Comparison of ENCODE assay signal across 13 cellular contexts in genomic region chr12:998020-998874, GRCh38. TPM values are rescaled to one million over a fixed set of nuclear protein-coding genes. Genes with fewer than 3 reads are reported as not detected.
DNase-seq lines count a peak whose midpoint lies in the region; ATAC-seq, FAIRE-seq and TF ChIP-seq lines count a peak whose summit lies in the region.
"Had no signal": no experiment of that assay in that cellular context is flagged by ENCODE, and none has a peak within 500 bp of the region (broad histone marks: within the 10 kb centered on the region; RNA-seq: fewer than 3 reads in every experiment).

No MANE protein-coding gene starts in this region.

- TF ChIP-seq CTCF in NB4 (IDR thresholded peaks at IDR 0.05; ENCODE audit: low read depth, low read length) = no peak
- no peak for TF ChIP-seq CTCF in GM23338 (conservative IDR thresholded peaks at IDR 0.05; ENCODE audit: low read depth in 2 of 2)

- no peak overlapping the region; the same call in 1 of the 2 replicates for H3K27ac ChIP-seq in GM23338 (ENCODE audit: low read depth)
- H3K27ac ChIP-seq: breast epithelium, SK-N-MC had no signal

- H3K36me3 ChIP-seq in GM23338 (ENCODE audit: insufficient read depth) = no peaks in the 10 kb centered on the region
- H3K36me3 ChIP-seq: breast epithelium had no signal

- no peak overlapping the region for H3K4me3 ChIP-seq in NB4 (ENCODE audit: low read depth, low read length)
- no peak overlapping the region for H3K4me3 ChIP-seq in GM23338
- H3K4me3 ChIP-seq: breast epithelium, SK-N-MC had no signal

- no peak for TF ChIP-seq POLR2A in NB4 (IDR thresholded peaks at IDR 0.05; ENCODE audit: extremely low read depth, insufficient read length)

- H3K4me3 Mint-ChIP-seq in GM23338 = no peak overlapping the region
- H3K4me3 Mint-ChIP-seq: CD4-positive, CD25-positive, alpha-beta regulatory T cell had no signal

- peaks cover 99% of the 10 kb centered on the region for H3K79me2 ChIP-seq in GM23338 (replicated peaks; ENCODE audit: insufficient read depth)

- ATAC-seq in GM18498 (IDR thresholded peaks at IDR 0.05; ENCODE audit: unreplicated experiment) (peak; percentile 74), GM21737 (IDR thresholded peaks at IDR 0.05; ENCODE audit: unreplicated experiment) (peak; percentile 60), left lobe of liver (peak; percentile 94), GM23338 (no peak)

- H2AFZ ChIP-seq in GM23338 = no peak overlapping the region

- DNase-seq in NB4 (ENCODE audit: low read depth) = peak; percentile 33
- no peak for DNase-seq in left lobe of liver (ENCODE audit: low spot score)
- DNase-seq in KBM-7 = no peak
- DNase-seq in urothelium cell line (ENCODE audit: low spot score) = no peak
- no peak for DNase-seq in cerebellum (ENCODE audit: low spot score)
- no peak for DNase-seq in GM23338 (ENCODE audit: low spot score)
- DNase-seq: CD4-positive, CD25-positive, alpha-beta regulatory T cell; NCI-H2171; stimulated activated CD4-positive, alpha-beta T cell treated with anti-CD3 and anti-CD28 coated beads, Interleukin-4, amount 100 ng/mL, for 4 hours had no signal

- in situ Hi-C loops in KBM-7 (cut with MboI; ENCODE audit: low pct_unique_long_range_greater_than_20kb, low sequenced_read_pairs) = no loop called here

- peaks cover under 1% of the 10 kb centered on the region; the same call in 2 of the 3 replicates for H3K4me1 Mint-ChIP-seq in GM23338

- peaks cover 4% of the 10 kb centered on the region; the same call in 1 of the 2 replicates for H3K4me1 ChIP-seq in GM23338 (ENCODE audit: insufficient read depth)
- H3K4me1 ChIP-seq: breast epithelium had no signal

- no peak overlapping the region for H3K4me2 ChIP-seq in GM23338

- FAIRE-seq in urothelium cell line (lab: Jason Lieb, UNC) = no peak

- H3K27ac Mint-ChIP-seq in GM23338 = no peak overlapping the region
- H3K27ac Mint-ChIP-seq: CD4-positive, CD25-positive, alpha-beta regulatory T cell had no signal

- H3K27me3 Mint-ChIP-seq in GM23338 (ENCODE audit: insufficient read depth, low read depth, poor library complexity) = no peaks in the 10 kb centered on the region
- H3K27me3 Mint-ChIP-seq: CD4-positive, CD25-positive, alpha-beta regulatory T cell had no signal

- H3F3A ChIP-seq in GM23338 (replicated peaks; ENCODE audit: low read depth) = no peaks in the 10 kb centered on the region

- no peaks in the 10 kb centered on the region for H3K9me3 Mint-ChIP-seq in GM23338
- H3K9me3 Mint-ChIP-seq: CD4-positive, CD25-positive, alpha-beta regulatory T cell had no signal

- H3K27me3 ChIP-seq in GM23338 (ENCODE audit: insufficient read depth) = no peaks in the 10 kb centered on the region
- H3K27me3 ChIP-seq: breast epithelium had no signal

- H4K20me1 ChIP-seq in GM23338 (replicated peaks; ENCODE audit: insufficient read depth) = peaks cover 21% of the 10 kb centered on the region

- peaks cover 6% of the 10 kb centered on the region; the same call in 2 of the 3 replicates for H3K36me3 Mint-ChIP-seq in GM23338 (ENCODE audit: low read depth)

- H3K9me2 ChIP-seq in GM23338 (ENCODE audit: insufficient read depth) = no peaks in the 10 kb centered on the region

TF ChIP-seq in GM23338, 12 proteins besides CTCF, POLR2A, EP300 and RAD21 (continues in another document):
- TF ChIP-seq ETS1 (IDR thresholded peaks at IDR 0.05) (no peak), CREB1 (CRISPR knock-in tag; IDR thresholded peaks at IDR 0.05; ENCODE audit: low read depth) (no peak), ZNF331 (CRISPR knock-in tag; IDR thresholded peaks at IDR 0.05; ENCODE audit: low read depth) (no peak), EZH2phosphoT487 (IDR thresholded peaks at IDR 0.05; ENCODE audit: unreplicated experiment) (no peak), ZNF114 (CRISPR knock-in tag; IDR thresholded peaks at IDR 0.05) (no peak), REST (IDR thresholded peaks at IDR 0.05; ENCODE audit: unreplicated experiment) (no peak)

RNA-seq across cellular contexts. Expression of gene ERC1, which starts 7.2 kb away (rescaled TPM):
- total RNA-seq in left lobe of liver (27.8 TPM), cerebellum (92.5 TPM)
- total RNA-seq in GM23338 (2014; rRNA removed; shearing (Covaris generic)) = 24.2 and 35.3 TPM in 2 replicates
- 17.2 and 28.1 TPM in 2 replicates for polyA plus RNA-seq in GM23338 (2016; fragmentation: Nextera tagmentation; extraction: Ambion mirVana)

RNA-seq across cellular contexts. Expression of gene RAD52, which starts 48.8 kb away (rescaled TPM):
- total RNA-seq in left lobe of liver = 9.2 TPM
- 26.5 TPM for total RNA-seq in cerebellum
- total RNA-seq in GM23338 (2014; rRNA removed; shearing (Covaris generic)) = 12.5 and 21.3 TPM in 2 replicates
- polyA plus RNA-seq in GM23338 (2016; fragmentation: Nextera tagmentation; extraction: Ambion mirVana) = 8.7 and 10.9 TPM in 2 replicates
